4 cellular contexts compared by ENCODE assay signal in the genomic region with DNA sequence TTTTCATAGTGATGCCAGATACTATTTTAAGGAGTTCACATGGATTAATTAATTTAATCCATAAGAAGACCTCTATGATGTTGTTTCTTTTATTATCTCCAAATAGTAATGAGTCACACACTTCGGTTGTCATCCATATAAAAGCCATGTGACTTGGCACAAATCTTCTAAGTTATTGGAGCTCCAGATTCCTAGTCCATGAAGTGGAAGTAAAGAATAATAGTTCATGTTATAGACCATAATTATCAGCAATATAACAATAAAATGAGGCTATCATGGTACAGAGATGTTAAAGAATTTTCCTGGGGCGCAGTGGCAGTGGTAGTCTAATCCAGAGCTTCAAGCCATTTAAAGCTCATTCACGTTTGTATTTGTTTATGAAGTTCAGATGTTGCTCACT. TPM values are rescaled to one million over a fixed set of nuclear protein-coding genes. Genes with fewer than 3 reads are reported as not detected.
"Had no signal": no experiment of that assay in that cellular context is flagged by ENCODE, and none has a peak within 500 bp of the region (broad histone marks: within the 10 kb centered on the region; RNA-seq: fewer than 3 reads in every experiment).

No MANE protein-coding gene starts in this region.

RNA-seq across cellular contexts. Expression of a gene that starts 26.2 kb away (rescaled TPM):
- total RNA-seq: LHCN-M2, M059J, MCF 10A, NCI-H460 had no signal
